ENCODE assay signal across 2 cellular contexts in genomic region chr7:56099653-56100052, GRCh38.
TF ChIP-seq lines count a peak whose summit lies in the region.

No MANE protein-coding gene starts in this region.

TF ChIP-seq in A549, 52 proteins besides CTCF, POLR2A, EP300 and RAD21:
- TF ChIP-seq REST (IDR thresholded peaks at IDR 0.05) (no peak), PHF8 (IDR thresholded peaks at IDR 0.05; ENCODE audit: borderline replicate concordance, low read depth) (no peak), E2F6 (IDR thresholded peaks at IDR 0.05; ENCODE audit: borderline replicate concordance, low read depth) (no peak), JUN (IDR thresholded peaks at IDR 0.05) (no peak), SREBF2 (IDR thresholded peaks at IDR 0.05) (no peak), HMGXB4 (CRISPR knock-in tag; IDR thresholded peaks at IDR 0.05; ENCODE audit: borderline replicate concordance) (no peak), TP53 (CRISPR knock-in tag; IDR thresholded peaks at IDR 0.05) (no peak), SMC3 (IDR thresholded peaks at IDR 0.05) (no peak), CBX2 (IDR thresholded peaks at IDR 0.05; ENCODE audit: borderline replicate concordance, low read depth) (no peak), ELK1 (IDR thresholded peaks at IDR 0.05; ENCODE audit: low read depth, low read length) (no peak), NR3C1 (IDR thresholded peaks at IDR 0.05) (no peak), BHLHE40 (IDR thresholded peaks at IDR 0.05; ENCODE audit: low read depth, low read length) (no peak), RARB (CRISPR knock-in tag; IDR thresholded peaks at IDR 0.05) (no peak), GATA3 (IDR thresholded peaks at IDR 0.05; ENCODE audit: borderline replicate concordance) (no peak), KDM1A (IDR thresholded peaks at IDR 0.05; ENCODE audit: low read depth) (no peak), POLR2AphosphoS2 (conservative IDR thresholded peaks at IDR 0.05; ENCODE audit: low read length) (no peak)

TF ChIP-seq in GM12878, 131 proteins besides CTCF, POLR2A, EP300 and RAD21:
- TF ChIP-seq RELB (IDR thresholded peaks at IDR 0.05; ENCODE audit: low read depth) (no peak), ASH2L (IDR thresholded peaks at IDR 0.05; ENCODE audit: borderline replicate concordance, low read depth) (no peak), ZBTB11 (CRISPR knock-in tag; IDR thresholded peaks at IDR 0.05) (no peak), HDAC6 (IDR thresholded peaks at IDR 0.05; ENCODE audit: unreplicated experiment) (no peak), IKZF1 (conservative IDR thresholded peaks at IDR 0.05) (no peak), ZBTB40 (IDR thresholded peaks at IDR 0.05; ENCODE audit: borderline replicate concordance) (no peak), SIN3A (IDR thresholded peaks at IDR 0.05; ENCODE audit: low read depth, low read length) (no peak), IRF5 (IDR thresholded peaks at IDR 0.05; ENCODE audit: borderline replicate concordance) (no peak), ZNF384 (IDR thresholded peaks at IDR 0.05; ENCODE audit: borderline replicate concordance, low read depth, low read length) (no peak)
